ENCODE assay signal across 8 cellular contexts in genomic region chr7:81684513-81685262, GRCh38.
A peak's percentile ranks its signal among the peaks of the same experiment; 100 is the strongest.
DNase-seq lines count a peak whose midpoint lies in the region; ATAC-seq and TF ChIP-seq lines count a peak whose summit lies in the region.

No MANE protein-coding gene starts in this region.

- H3K79me2 ChIP-seq in trophoblast cell (ENCODE audit: control insufficient read depth, insufficient read depth, low read length, poor library complexity) (no peaks in the 10 kb centered on the region), OCI-LY7 (ENCODE audit: insufficient read depth, low read depth, low read length) (no peaks in the 10 kb centered on the region)

- POLR2A ChIA-PET in OCI-LY7 (lab: Charles Lee), result interaction anchor here (0.6 to 0.8 kb wide), 2 partner anchors 8 to 1400 kb away, joined by 3 to 4 read pairs; no protein-coding TSS in a partner anchor

- no peak overlapping the region for H4K12ac ChIP-seq in trophoblast cell (ENCODE audit: low read depth, low read length)

- no peak overlapping the region for H2BK12ac ChIP-seq in trophoblast cell (ENCODE audit: low read length)

- intact Hi-C loops in OCI-LY7 (cut with micrococcal nuclease; ENCODE audit: unreplicated experiment), result no loop called here

- no peaks in the 10 kb centered on the region for H3K79me1 ChIP-seq in trophoblast cell (ENCODE audit: low read length)

- H2AK5ac ChIP-seq in trophoblast cell (ENCODE audit: low read length), result no peak overlapping the region

- no peak overlapping the region for H2AFZ ChIP-seq in trophoblast cell (ENCODE audit: insufficient read depth, low read length, poor library complexity)
- no peak overlapping the region for H2AFZ ChIP-seq in OCI-LY7 (ENCODE audit: low read length)

- no peak overlapping the region for H4K8ac ChIP-seq in trophoblast cell (ENCODE audit: low read depth, low read length)

- H4K20me1 ChIP-seq in OCI-LY7 (ENCODE audit: insufficient read depth, low read length), result no peaks in the 10 kb centered on the region

- WGBS in trophoblast cell (ENCODE audit: extremely low coverage, insufficient coverage, insufficient read length), result no CpG with 5 or more reads among the region's 2 CpGs

- no peak overlapping the region for H3K4me3 ChIP-seq in trophoblast cell (ENCODE audit: low read depth, low read length)
- no peak overlapping the region for H3K4me3 ChIP-seq in OCI-LY7 (ENCODE audit: low read depth, low read length, poor library complexity, severe bottlenecking)

- no peak overlapping the region for H3K18ac ChIP-seq in trophoblast cell (ENCODE audit: low read length)

- DNase-seq in NCI-H1436 (lab: John Stamatoyannopoulos, UW) (peak; percentile 94), SKM-1 treated with dmso at 0.1 percent for 144 hours (lab: John Stamatoyannopoulos, UW; ENCODE audit: unreplicated experiment) (peak; percentile 65), globus pallidus (ENCODE audit: low spot score) (peak; percentile 80), trophoblast cell (peak; percentile 71 to 88), NCI-H146 treated with DMSO at 0.1 percent for 48 hours (lab: John Stamatoyannopoulos, UW; ENCODE audit: unreplicated experiment) (no peak), OCI-LY7 (ENCODE audit: low spot score) (no peak)

- H3K27ac ChIP-seq in trophoblast cell (ENCODE audit: low read depth, low read length), result no peak overlapping the region
- H3K27ac ChIP-seq in OCI-LY7 (ENCODE audit: low read depth, low read length, poor library complexity, severe bottlenecking), result no peak overlapping the region

- H3K27me3 ChIP-seq in trophoblast cell (ENCODE audit: insufficient read depth, low read length), result no peaks in the 10 kb centered on the region

- H3K4me2 ChIP-seq in trophoblast cell (ENCODE audit: low read length) (no peak overlapping the region), OCI-LY7 (ENCODE audit: low read length) (no peak overlapping the region)

- no peak overlapping the region for H4K91ac ChIP-seq in trophoblast cell (ENCODE audit: low read depth, low read length)

- no peak overlapping the region for H2BK120ac ChIP-seq in trophoblast cell (ENCODE audit: insufficient read depth, low read length, poor library complexity)

- H3K4me1 ChIP-seq in trophoblast cell (ENCODE audit: control insufficient read depth in 1 of 2, insufficient read depth in 2 of 2, low read length in 2 of 2) (peaks cover 3% of the 10 kb centered on the region in 2 experiments), OCI-LY7 (ENCODE audit: insufficient read depth, low read length, poor library complexity, severe bottlenecking) (no peaks in the 10 kb centered on the region)

- CTCF ChIA-PET in OCI-LY7 (lab: Charles Lee; ENCODE audit: unreplicated experiment), result no interaction called here

- H3K14ac ChIP-seq in trophoblast cell (ENCODE audit: low read length), result no peak overlapping the region

- H3K9me3 ChIP-seq in trophoblast cell (ENCODE audit: insufficient read depth, low read depth, low read length) (no peaks in the 10 kb centered on the region), OCI-LY7 (ENCODE audit: low read length) (no peaks in the 10 kb centered on the region)

- no peak for TF ChIP-seq CTCF in OCI-LY7 (conservative IDR thresholded peaks at IDR 0.05; ENCODE audit: low read length)

- H3K36me3 ChIP-seq in trophoblast cell (ENCODE audit: control insufficient read depth in 1 of 2, insufficient read depth in 2 of 2, low read length in 2 of 2) (no peaks in the 10 kb centered on the region), OCI-LY7 (ENCODE audit: insufficient read depth, low read length) (no peaks in the 10 kb centered on the region)

- H3K9me2 ChIP-seq in OCI-LY7 (ENCODE audit: insufficient read depth, low read length), result no peaks in the 10 kb centered on the region

- BruUV-seq in OCI-LY7 (replicated peaks; lab: Mats Ljungman, UMichigan), result no TSS peak

- no peak overlapping the region for H3K9ac ChIP-seq in trophoblast cell (ENCODE audit: low read length)

- peak; percentile 88 for ATAC-seq in GM18499 (IDR thresholded peaks at IDR 0.05; ENCODE audit: insufficient read depth, unreplicated experiment)
- peak; percentile 92 for ATAC-seq in HG02852 (IDR thresholded peaks at IDR 0.05; ENCODE audit: unreplicated experiment)

- H3K23ac ChIP-seq in trophoblast cell (ENCODE audit: low read length), result no peak overlapping the region

- no peak overlapping the region for H2BK5ac ChIP-seq in trophoblast cell (ENCODE audit: low read depth, low read length, poor library complexity)

- H3K4ac ChIP-seq in trophoblast cell (ENCODE audit: low read depth, low read length), result no peak overlapping the region

Comparison
In these comparisons a context has a peak if more than half of its experiments do, and no peak if none do; other contexts are left out.
1. DNase-seq: peak in NCI-H1436 (single experiment), SKM-1 treated with dmso at 0.1 percent for 144 hours (single experiment), globus pallidus (single experiment) and trophoblast cell (2 of 2); none in NCI-H146 treated with DMSO at 0.1 percent for 48 hours (single experiment) and OCI-LY7 (single experiment).